Comparison of ENCODE assay signal across 13 cellular contexts in genomic region chr9:110895141-110895912, GRCh38.
DNase-seq lines count a peak whose midpoint lies in the region; ATAC-seq and TF ChIP-seq lines count a peak whose summit lies in the region.
"Had no signal": no experiment of that assay in that cellular context is flagged by ENCODE, and none has a peak within 500 bp of the region (broad histone marks: within the 10 kb centered on the region; RNA-seq: fewer than 3 reads in every experiment).

No MANE protein-coding gene starts in this region.

- H3K9me3 Mint-ChIP-seq in stimulated activated memory B cell treated with anti-CD40 and anti-IgM and Interleukin-4, amounts not matched to agents 10 μg/mL and 1 μg/mL and 100 μg/mL, for 72 hours, result peaks cover 13% of the 10 kb centered on the region

- POLR2A ChIA-PET in HEK293T (lab: Yijun Ruan, JAX), result no interaction called here

- H3K27ac Mint-ChIP-seq in stimulated activated memory B cell treated with anti-CD40 and anti-IgM and Interleukin-4, amounts not matched to agents 10 μg/mL and 1 μg/mL and 100 μg/mL, for 72 hours, result no peak overlapping the region
- H3K27ac Mint-ChIP-seq: activated T-helper 17 cell treated with anti-CD3 and anti-CD28 coated beads, Interleukin-2, amount 50 U/mL, for 72 hours; WTC11 had no signal

- no peaks in the 10 kb centered on the region for H3K9me3 ChIP-seq in BE2C
- H3K9me3 ChIP-seq in esophagus muscularis mucosa, result no peaks in the 10 kb centered on the region
- no peaks in the 10 kb centered on the region for H3K9me3 ChIP-seq in mesenchymal stem cell (ENCODE audit: control insufficient read depth, low read length)

- H3K4me1 ChIP-seq in BE2C (no peaks in the 10 kb centered on the region; the same call in 1 of the 2 replicates), esophagus muscularis mucosa (peaks cover 0 to 20% (median 8%) of the 10 kb centered on the region in 4 donors), mesenchymal stem cell (ENCODE audit: control insufficient read depth, insufficient read depth, low read depth, low read length) (peaks cover 6% of the 10 kb centered on the region)

- H3K36me3 Mint-ChIP-seq in stimulated activated memory B cell treated with anti-CD40 and anti-IgM and Interleukin-4, amounts not matched to agents 10 μg/mL and 1 μg/mL and 100 μg/mL, for 72 hours, result no peaks in the 10 kb centered on the region

- H3K27ac ChIP-seq in esophagus muscularis mucosa (replicated peaks in 1 of 4) (peak overlapping the region; percentile 46 to 62 (median 61)), mesenchymal stem cell (ENCODE audit: low read length, poor library complexity, severe bottlenecking) (no peak overlapping the region)
- H3K27ac ChIP-seq: GM23248 had no signal

- H3K27me3 ChIP-seq in BE2C, result no peaks in the 10 kb centered on the region
- no peaks in the 10 kb centered on the region for H3K27me3 ChIP-seq in esophagus muscularis mucosa
- no peaks in the 10 kb centered on the region for H3K27me3 ChIP-seq in mesenchymal stem cell (ENCODE audit: control insufficient read depth in 1 of 2, insufficient read depth in 1 of 2, low read length in 2 of 2)

- H3K9ac ChIP-seq in mesenchymal stem cell (ENCODE audit: low read length), result peak overlapping the region; percentile 19
- H3K9ac ChIP-seq: GM23248 had no signal

- H3K14ac ChIP-seq in mesenchymal stem cell (ENCODE audit: low read length in 2 of 2), result peak overlapping the region in 1 of 2 experiments; percentile 70

- H4K91ac ChIP-seq in mesenchymal stem cell (ENCODE audit: low read length), result no peak overlapping the region

- peak overlapping the region in 1 of 2 experiments; percentile 6 for H3K18ac ChIP-seq in mesenchymal stem cell (ENCODE audit: low read depth in 1 of 2, low read length in 2 of 2)

- H3K4me1 Mint-ChIP-seq in stimulated activated memory B cell treated with anti-CD40 and anti-IgM and Interleukin-4, amounts not matched to agents 10 μg/mL and 1 μg/mL and 100 μg/mL, for 72 hours, result no peaks in the 10 kb centered on the region
- H3K4me1 Mint-ChIP-seq: activated T-helper 17 cell treated with anti-CD3 and anti-CD28 coated beads, Interleukin-2, amount 50 U/mL, for 72 hours had no signal

- H2BK15ac ChIP-seq in mesenchymal stem cell (ENCODE audit: low read depth, poor library complexity, severe bottlenecking), result no peak overlapping the region

- 68% methylated on average over 7 of the region's 7 CpGs for WGBS in esophagus muscularis mucosa
- WGBS in mesenchymal stem cell, result 98% methylated on average over 7 of the region's 7 CpGs

- peak; percentile 41 for ATAC-seq in stimulated activated memory B cell treated with anti-CD40 and anti-IgM and Interleukin-4, amounts not matched to agents 10 μg/mL and 1 μg/mL and 100 μg/mL, for 72 hours
- ATAC-seq: activated T-helper 17 cell treated with anti-CD3 and anti-CD28 coated beads, Interleukin-2, amount 50 U/mL, for 72 hours; WTC11 had no signal

- H3K4me3 Mint-ChIP-seq in stimulated activated memory B cell treated with anti-CD40 and anti-IgM and Interleukin-4, amounts not matched to agents 10 μg/mL and 1 μg/mL and 100 μg/mL, for 72 hours, result no peak overlapping the region
- H3K4me3 Mint-ChIP-seq: activated T-helper 17 cell treated with anti-CD3 and anti-CD28 coated beads, Interleukin-2, amount 50 U/mL, for 72 hours; WTC11 had no signal

- peaks cover 24% of the 10 kb centered on the region for H3K79me1 ChIP-seq in mesenchymal stem cell (replicated peaks; ENCODE audit: low read length, poor library complexity, severe bottlenecking)

- H3K36me3 ChIP-seq in BE2C, result no peaks in the 10 kb centered on the region
- H3K36me3 ChIP-seq in esophagus muscularis mucosa, result no peaks in the 10 kb centered on the region
- H3K36me3 ChIP-seq in mesenchymal stem cell (ENCODE audit: control insufficient read depth in 1 of 2, insufficient read depth in 2 of 2, low read depth in 1 of 2, low read length in 2 of 2), result peaks cover 0 to 25% of the 10 kb centered on the region in 2 experiments

- TF ChIP-seq CTCF in BE2C (IDR thresholded peaks at IDR 0.05; ENCODE audit: low read depth, low read length) (no peak), esophagus muscularis mucosa (IDR thresholded peaks at IDR 0.05) (no peak)

- H2BK120ac ChIP-seq in mesenchymal stem cell (ENCODE audit: low read depth, low read length), result no peak overlapping the region

- H2AFZ ChIP-seq in mesenchymal stem cell (ENCODE audit: low read depth, low read length), result no peak overlapping the region
- H2AFZ ChIP-seq: GM23248 had no signal

- H3K27me3 Mint-ChIP-seq in stimulated activated memory B cell treated with anti-CD40 and anti-IgM and Interleukin-4, amounts not matched to agents 10 μg/mL and 1 μg/mL and 100 μg/mL, for 72 hours, result no peaks in the 10 kb centered on the region
- H3K27me3 Mint-ChIP-seq: activated T-helper 17 cell treated with anti-CD3 and anti-CD28 coated beads, Interleukin-2, amount 50 U/mL, for 72 hours had no signal

- no peak overlapping the region for H2AK5ac ChIP-seq in mesenchymal stem cell (ENCODE audit: low read length, severe bottlenecking)

- no peak for TF ChIP-seq POLR2A in esophagus muscularis mucosa (IDR thresholded peaks at IDR 0.05; ENCODE audit: low read depth)

- no peak overlapping the region for H3K23ac ChIP-seq in mesenchymal stem cell (ENCODE audit: low read length in 2 of 2)

- H2BK5ac ChIP-seq in mesenchymal stem cell (ENCODE audit: low read depth, low read length, poor library complexity, severe bottlenecking), result no peak overlapping the region

- DNase-seq in BE2C (peak; percentile 15), esophagus muscularis mucosa (ENCODE audit: extremely low spot score) (no peak), mesenchymal stem cell (no peak), NCI-H1436 treated with DMSO at 0.1 percent for 48 hours (lab: John Stamatoyannopoulos, UW) (no peak), HEK293T (ENCODE audit: extremely low spot score) (no peak), NCI-H1092 (lab: John Stamatoyannopoulos, UW) (no peak)
- DNase-seq in central memory CD4-positive, alpha-beta T cell, result no peak
- DNase-seq: activated CD8-positive, alpha-beta memory T cell treated with anti-CD3 and anti-CD28 coated beads for 24 hours; GM23248; NCI-H1694 had no signal

- H4K8ac ChIP-seq in mesenchymal stem cell (ENCODE audit: low read length), result peak overlapping the region; percentile 81

- no peak overlapping the region for H3K4ac ChIP-seq in mesenchymal stem cell (ENCODE audit: low read depth in 1 of 2, low read length in 2 of 2)

- TF ChIP-seq EP300 in esophagus muscularis mucosa (IDR thresholded peaks at IDR 0.05), result no peak

- no peak overlapping the region for H3K4me2 ChIP-seq in mesenchymal stem cell (ENCODE audit: low read length, poor library complexity, severe bottlenecking)

- no peak overlapping the region for H3K4me3 ChIP-seq in BE2C (ENCODE audit: low read depth, low read length)
- no peak overlapping the region for H3K4me3 ChIP-seq in esophagus muscularis mucosa
- H3K4me3 ChIP-seq in mesenchymal stem cell (ENCODE audit: insufficient read depth in 1 of 2, low read depth in 1 of 2, low read length in 2 of 2), result no peak overlapping the region
- H3K4me3 ChIP-seq: GM23248 had no signal

- CTCF ChIA-PET in HEK293T (lab: Yijun Ruan, JAX), result no interaction called here

- intact Hi-C loops in esophagus muscularis mucosa (cut with DNase I), result no loop called here

- H2BK12ac ChIP-seq in mesenchymal stem cell (ENCODE audit: low read length in 2 of 2), result no peak overlapping the region

TF ChIP-seq in HEK293T, 16 proteins besides CTCF, POLR2A, EP300 and RAD21:
- no peak for TF ChIP-seq ARNT (IDR thresholded peaks at IDR 0.05)
- TF ChIP-seq FOXK2 (IDR thresholded peaks at IDR 0.05), result no peak
- TF ChIP-seq ZNF384 (IDR thresholded peaks at IDR 0.05), result no peak
- no peak for TF ChIP-seq SUZ12 (IDR thresholded peaks at IDR 0.05)
- TF ChIP-seq NFRKB (IDR thresholded peaks at IDR 0.05), result no peak
- TF ChIP-seq CTBP1 (IDR thresholded peaks at IDR 0.05; ENCODE audit: borderline replicate concordance), result no peak
- no peak for TF ChIP-seq FOXA1 (IDR thresholded peaks at IDR 0.05)
- no peak for TF ChIP-seq FOXM1 (IDR thresholded peaks at IDR 0.05; ENCODE audit: borderline replicate concordance)
- TF ChIP-seq BHLHE40 (IDR thresholded peaks at IDR 0.05; ENCODE audit: borderline replicate concordance), result no peak
- no peak for TF ChIP-seq SP1 (IDR thresholded peaks at IDR 0.05)
- TF ChIP-seq ELF4 (IDR thresholded peaks at IDR 0.05), result no peak
- TF ChIP-seq L3MBTL2 (conservative IDR thresholded peaks at IDR 0.05), result no peak
- TF ChIP-seq HDGF (IDR thresholded peaks at IDR 0.05; ENCODE audit: borderline replicate concordance), result no peak
- TF ChIP-seq PKNOX1 (IDR thresholded peaks at IDR 0.05), result no peak
- no peak for TF ChIP-seq TARDBP (IDR thresholded peaks at IDR 0.05)
